16 cellular contexts compared by ENCODE assay signal in genomic region chr2:98691307-98691706, GRCh38. TPM values are rescaled to one million over a fixed set of nuclear protein-coding genes. Genes with fewer than 3 reads are reported as not detected.
A peak's percentile ranks its signal among the peaks of the same experiment; 100 is the strongest.
DNase-seq lines count a peak whose midpoint lies in the region; ATAC-seq lines count a peak whose summit lies in the region.
"Had no signal": no experiment of that assay in that cellular context is flagged by ENCODE, and none has a peak within 500 bp of the region (broad histone marks: within the 10 kb centered on the region; RNA-seq: fewer than 3 reads in every experiment).

No MANE protein-coding gene starts in this region.

- peak; percentile 64 to 77 for ATAC-seq in activated CD4-positive, CD25-positive, alpha-beta regulatory T cell treated with anti-CD3 and anti-CD28 coated beads, Interleukin-2, amount 50 U/mL, for 24 hours
- ATAC-seq in HG03025 (IDR thresholded peaks at IDR 0.05; ENCODE audit: low FRiP score, unreplicated experiment): no peak
- ATAC-seq: left lung had no signal

- intact Hi-C loops in posterior vena cava (cut with DNase I): no loop called here

- DNase-seq in activated CD4-positive, CD25-positive, alpha-beta regulatory T cell treated with anti-CD3 and anti-CD28 coated beads, Interleukin-2, amount 50 U/mL, for 72 hours: no peak
- DNase-seq in NCI-H226 (peak; percentile 12), dermis microvascular lymphatic vessel endothelial cell (ENCODE audit: low read depth in 2 of 2) (peak; percentile 35 to 93), pulmonary artery endothelial cell (ENCODE audit: low read depth, low spot score) (peak; percentile 75), D341Med (ENCODE audit: low spot score) (no peak), posterior vena cava (ENCODE audit: low spot score) (no peak)
- DNase-seq: 8988T; activated CD4-positive, alpha-beta T cell treated with anti-CD3 and anti-CD28 coated beads for 48 hours; effector memory CD4-positive, alpha-beta T cell; glutamatergic neuron; left lung; NCI-H2081 treated with DMSO at 0.1 percent for 48 hours; small intestine; thyroid gland had no signal

RNA-seq across cellular contexts. Expression of gene MGAT4A, which starts 39.6 kb away (rescaled TPM):
- total RNA-seq in dermis microvascular lymphatic vessel endothelial cell: 6.2 and 9.4 TPM in 2 replicates
- 65.4 and 68.8 TPM in 2 replicates for total RNA-seq in pulmonary artery endothelial cell
- 10 to 100 TPM; 34.2 to 36.2 TPM for total RNA-seq in posterior vena cava

Comparison
In these comparisons a context has a peak if more than half of its experiments do, and no peak if none do; other contexts are left out.
1. DNase-seq: peak in NCI-H226 (single experiment), dermis microvascular lymphatic vessel endothelial cell (2 of 2) and pulmonary artery endothelial cell (single experiment); none in activated CD4-positive, CD25-positive, alpha-beta regulatory T cell treated with anti-CD3 and anti-CD28 coated beads, Interleukin-2, amount 50 U/mL, for 72 hours (single experiment), D341Med (single experiment) and posterior vena cava (single experiment).